ENCODE assay signal across 8 cellular contexts in the genomic region with DNA sequence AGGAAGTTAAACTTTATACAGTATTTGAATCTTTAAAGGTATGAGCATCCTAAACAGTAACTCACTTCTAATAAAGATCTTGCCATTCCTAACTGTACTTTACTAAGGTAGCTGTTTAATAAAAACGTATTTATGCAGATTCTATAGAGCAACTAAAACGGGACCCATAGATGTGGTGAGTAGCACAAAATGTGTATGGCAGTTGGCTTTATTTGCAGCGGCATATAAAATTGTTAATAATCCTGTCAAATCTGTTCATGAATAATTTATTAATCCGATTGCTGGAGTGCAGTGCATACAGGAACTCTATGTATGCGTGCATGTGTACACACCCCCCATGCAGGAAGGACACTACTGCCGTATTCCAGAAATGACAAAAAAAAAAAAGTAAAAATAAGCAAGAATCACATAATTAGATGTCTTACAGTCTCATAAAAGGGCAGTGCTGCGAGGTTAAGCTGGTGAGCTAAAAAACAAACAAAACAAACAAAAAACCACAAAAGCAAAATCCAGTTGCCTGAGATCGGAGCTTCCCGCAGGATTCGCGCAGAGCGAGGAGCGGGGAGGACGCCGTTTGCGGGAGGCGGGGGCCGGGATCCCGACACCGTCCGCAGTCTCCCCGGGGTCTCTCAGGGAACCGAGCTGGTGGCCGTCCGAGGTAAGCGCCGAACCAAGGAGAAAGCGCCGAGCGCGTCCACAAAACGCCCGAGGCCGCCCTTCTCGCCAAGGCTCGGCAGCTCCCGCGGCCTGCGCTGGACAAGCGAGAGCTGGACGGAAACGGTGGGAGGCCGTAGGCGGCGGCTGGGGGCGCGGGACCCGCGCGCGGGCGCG. TPM values are rescaled to one million over a fixed set of nuclear protein-coding genes. Genes with fewer than 3 reads are reported as not detected.
DNase-seq lines count a peak whose midpoint lies in the region; ATAC-seq, FAIRE-seq and TF ChIP-seq lines count a peak whose summit lies in the region.

No MANE protein-coding gene starts in this region.

- DNase-seq in GM12878 (ENCODE audit: low read depth, low spot score) (no peak), left lung (no peak), suprapubic skin (ENCODE audit: low spot score in 2 of 2) (peak in 1 of 2 donors; percentile 81), AML-193 (lab: John Stamatoyannopoulos, UW) (no peak), AG08395 (ENCODE audit: low spot score) (no peak)

- H3K4me1 Mint-ChIP-seq in IgD-negative memory B cell: peaks cover 6 to 28% (median 25%) of the 10 kb centered on the region in 3 donors

- in situ Hi-C loops in GM12878 (cut with MboI): loop anchor here (5.0 kb wide), 2 partner anchors 308 to 788 kb away; partner anchors contain the start of gene SKIDA1

- no peak for TF ChIP-seq RAD21 in GM12878 (IDR thresholded peaks at IDR 0.05; ENCODE audit: insufficient read depth, low read depth, low read length)

- H3K36me3 Mint-ChIP-seq in IgD-negative memory B cell: no peaks in the 10 kb centered on the region

- no peak for TF ChIP-seq EP300 in GM12878 (IDR thresholded peaks at IDR 0.05; ENCODE audit: borderline replicate concordance in 1 of 2, control insufficient read depth in 1 of 2, low read depth in 2 of 2, low read length in 2 of 2)
- no peak for TF ChIP-seq EP300 in suprapubic skin (IDR thresholded peaks at IDR 0.05)

- H3K36me3 ChIP-seq in GM12878 (ENCODE audit: control insufficient read depth in 2 of 2, insufficient read depth in 2 of 2, low read length in 1 of 2) (no peaks in the 10 kb centered on the region; a peak in 1 of 4 replicates), left lung (no peaks in the 10 kb centered on the region), suprapubic skin (no peaks in the 10 kb centered on the region)

- intact Hi-C loops in GM12878 (cut with micrococcal nuclease; ENCODE audit: unreplicated experiment) (loop anchor here (2.0 to 10.0 kb wide), 6 partner anchors 63 to 821 kb away; partner anchors contain the start of gene PIP4K2A), left lung (cut with DNase I) (no loop called here)

- H3K4me2 ChIP-seq in GM12878 (ENCODE audit: control insufficient read depth, insufficient read depth): peak overlapping the region; percentile 84

- SMC1A ChIA-PET in GM12878 (lab: Charles Lee; ENCODE audit: uncharacterized antibody, unreplicated experiment): interaction anchor here (0.6 to 2.7 kb wide), 16 partner anchors 24 to 673 kb away, joined by 3 to 9 read pairs (median 4); partner anchors contain the start of gene DNAJC1

- CTCF ChIA-PET in GM12878 (lab: Yijun Ruan, JAX): interaction anchor here (0.5 to 1.5 kb wide), 7 partner anchors 51 to 403 kb away, joined by 3 to 5 read pairs (median 3); partner anchors contain the start of gene DNAJC1

- ATAC-seq in GM18498 (IDR thresholded peaks at IDR 0.05; ENCODE audit: unreplicated experiment) (peak; percentile 26), GM21576 (IDR thresholded peaks at IDR 0.05; ENCODE audit: unreplicated experiment) (peak; percentile 25), GM12878 (peak; percentile 15), left lung (peak; percentile 7)

- BruUV-seq in GM12878 (replicated peaks; lab: Mats Ljungman, UMichigan): no TSS peak

- FAIRE-seq in GM12878 (lab: Jason Lieb, UNC): peak; percentile 54

- H3K9me3 ChIP-seq in GM12878 (replicated peaks; ENCODE audit: control insufficient read depth, insufficient read depth, low read length) (no peaks in the 10 kb centered on the region), left lung (no peaks in the 10 kb centered on the region), suprapubic skin (no peaks in the 10 kb centered on the region)

- peak overlapping the region; percentile 95 for H3K4me3 ChIP-seq in GM12878
- H3K4me3 ChIP-seq in left lung: peak overlapping the region; percentile 68 to 79
- peak overlapping the region; percentile 84 for H3K4me3 ChIP-seq in suprapubic skin

- H2AFZ ChIP-seq in GM12878 (ENCODE audit: control insufficient read depth, low read depth, low read length): peak overlapping the region; percentile 90

- H3K9ac ChIP-seq in GM12878 (ENCODE audit: control insufficient read depth, insufficient read depth, low read length): peak overlapping the region; percentile 83

- H3K79me2 ChIP-seq in GM12878 (ENCODE audit: control insufficient read depth, insufficient read depth, low read length): peaks cover 15% of the 10 kb centered on the region

- peak overlapping the region; percentile 75 for H3K27ac ChIP-seq in GM12878 (ENCODE audit: control insufficient read depth, insufficient read depth)
- peak overlapping the region; percentile 96 for H3K27ac ChIP-seq in left lung
- peak overlapping the region; percentile 92 for H3K27ac ChIP-seq in suprapubic skin

- no peak for TF ChIP-seq POLR2A in GM12878 (IDR thresholded peaks at IDR 0.05; ENCODE audit: low read depth, low read length)
- TF ChIP-seq POLR2A in suprapubic skin (IDR thresholded peaks at IDR 0.05): no peak

- no peaks in the 10 kb centered on the region for H3K9me3 Mint-ChIP-seq in IgD-negative memory B cell

- RAD21 ChIA-PET in GM12878 (lab: Charles Lee; ENCODE audit: unreplicated experiment): interaction anchor here (0.6 to 2.7 kb wide), 8 partner anchors 9 to 362 kb away, joined by 3 to 16 read pairs (median 6); no protein-coding TSS in a partner anchor

- H4K20me1 ChIP-seq in GM12878 (ENCODE audit: control insufficient read depth, insufficient read depth): no peaks in the 10 kb centered on the region

- H3K27me3 ChIP-seq in GM12878 (replicated peaks in 1 of 2; ENCODE audit: control insufficient read depth in 2 of 2, insufficient read depth in 2 of 2, low read length in 1 of 2): no peaks in the 10 kb centered on the region
- no peaks in the 10 kb centered on the region for H3K27me3 ChIP-seq in left lung
- H3K27me3 ChIP-seq in suprapubic skin: no peaks in the 10 kb centered on the region

- peak overlapping the region; percentile 89 to 99 (median 96) for H3K4me3 Mint-ChIP-seq in IgD-negative memory B cell

- H3K27ac Mint-ChIP-seq in IgD-negative memory B cell: peak overlapping the region; percentile 94 to 98 (median 95)

- POLR2A ChIA-PET in GM12878 (lab: Charles Lee): interaction anchor here (0.7 to 2.7 kb wide), 8 partner anchors 9 to 783 kb away, joined by 3 to 15 read pairs (median 6); partner anchors contain the start of gene DNAJC1

- WGBS in GM12878 (ENCODE audit: insufficient coverage, insufficient replicate concordance, low lambda C conversion rate, missing lambda C conversion rate): 2% methylated on average over 40 of the region's 53 CpGs
- WGBS in suprapubic skin: 1% methylated on average over 26 of the region's 53 CpGs

- no peak for TF ChIP-seq CTCF in GM12878 (IDR thresholded peaks at IDR 0.05 in 2 of 3, conservative IDR thresholded peaks at IDR 0.05 in 1 of 3; ENCODE audit: control insufficient read depth in 2 of 3, extremely low read depth in 1 of 3, insufficient read depth in 1 of 3, low read depth in 3 of 3, low read length in 3 of 3)
- no peak for TF ChIP-seq CTCF in left lung (IDR thresholded peaks at IDR 0.05)
- TF ChIP-seq CTCF in suprapubic skin (IDR thresholded peaks at IDR 0.05): no peak

- no peaks in the 10 kb centered on the region for H3K27me3 Mint-ChIP-seq in IgD-negative memory B cell

- peaks cover 18% of the 10 kb centered on the region for H3K4me1 ChIP-seq in GM12878 (ENCODE audit: control insufficient read depth, insufficient read depth, low read length)
- H3K4me1 ChIP-seq in left lung: peaks cover 12 to 38% of the 10 kb centered on the region in 2 donors
- H3K4me1 ChIP-seq in suprapubic skin: peaks cover 34% of the 10 kb centered on the region

RNA-seq across cellular contexts. Expression of gene COMMD3, which starts 0.5 kb away (rescaled TPM):
- polyA plus RNA-seq in IgD-negative memory B cell (85.0 TPM), GM12878 (2011; rRNA removed) (101 and 151 TPM in 2 replicates), GM12878 (2014; fragmentation: Illumina TruSeq; extraction: Trizol) (68.1 and 74.9 TPM in 2 replicates), GM12878 (2014; fragmentation: Nextera tagmentation; extraction: Ambion mirVana) (100 to 1,000 TPM; 238 to 248 TPM), GM12878 (2014; rRNA removed) (60.9 and 64.7 TPM in 2 replicates), GM12878 (2016; fragmentation: Nextera tagmentation; extraction: Ambion mirVana) (100 to 1,000 TPM; 171 to 205 TPM)
- 52.1 and 56.3 TPM in 2 replicates for total RNA-seq in GM12878 (2013; cell fraction: nucleolus; rRNA removed)
- total RNA-seq in GM12878 (2014; rRNA removed) (65.3 and 70.9 TPM in 2 replicates), GM12878 (2014; rRNA removed; fragmentation: Illumina TruSeq; extraction: Trizol) (64.5 and 72.3 TPM in 2 replicates), GM12878 (2021) (68.0 and 74.3 TPM in 2 replicates), left lung (10 to 100 TPM; 54.3 to 55.0 TPM), suprapubic skin (10 to 100 TPM; 32.9 to 46.7 (median 37.1) TPM)
- 65.1 TPM for polyA plus RNA-seq in GM12878 (2011; ENCODE audit: low read depth)
- polyA plus RNA-seq in GM12878 (2011; cell fraction: cytosol; rRNA removed): 33.9 and 35.7 TPM in 2 replicates
- polyA plus RNA-seq in GM12878 (2011; cell fraction: nucleus; rRNA removed): 63.7 and 81.5 TPM in 2 replicates
- polyA plus RNA-seq in GM12878 (2012): 65.2 and 75.4 TPM in 2 replicates
- 16.1 and 21.0 TPM in 2 replicates for polyA minus RNA-seq in GM12878 (2011; rRNA and poly(A)+ RNA removed)
- 2.5 and 4.7 TPM in 2 replicates for polyA minus RNA-seq in GM12878 (2011; cell fraction: cytosol; rRNA and poly(A)+ RNA removed)
- polyA minus RNA-seq in GM12878 (2011; cell fraction: nucleus; rRNA and poly(A)+ RNA removed): 21.8 and 26.3 TPM in 2 replicates

RNA-seq across cellular contexts. Expression of gene BMI1, which starts 5.2 kb away (rescaled TPM):
- polyA plus RNA-seq in IgD-negative memory B cell (37.9 TPM), GM12878 (2011; rRNA removed) (49.7 and 70.6 TPM in 2 replicates), GM12878 (2014; fragmentation: Illumina TruSeq; extraction: Trizol) (32.1 and 39.0 TPM in 2 replicates), GM12878 (2014; fragmentation: Nextera tagmentation; extraction: Ambion mirVana) (10 to 100 TPM in 1 of 2 experiments, 1 to 10 TPM in 1; 8.0 to 12.4 TPM), GM12878 (2014; rRNA removed) (24.2 and 24.6 TPM in 2 replicates), GM12878 (2016; fragmentation: Nextera tagmentation; extraction: Ambion mirVana) (10 to 100 TPM; 17.4 to 19.5 TPM)
- 43.7 and 47.2 TPM in 2 replicates for total RNA-seq in GM12878 (2013; cell fraction: nucleolus; rRNA removed)
- total RNA-seq in GM12878 (2014; rRNA removed) (27.5 and 34.6 TPM in 2 replicates), GM12878 (2014; rRNA removed; fragmentation: Illumina TruSeq; extraction: Trizol) (31.5 and 32.4 TPM in 2 replicates), GM12878 (2021) (29.1 and 29.4 TPM in 2 replicates), left lung (10 to 100 TPM; 42.3 to 47.5 TPM), suprapubic skin (10 to 100 TPM; 24.4 to 55.3 (median 38.5) TPM)
- polyA plus RNA-seq in GM12878 (2011; ENCODE audit: low read depth): 10.5 TPM
- polyA plus RNA-seq in GM12878 (2011; cell fraction: cytosol; rRNA removed): 20.6 and 22.9 TPM in 2 replicates
- polyA plus RNA-seq in GM12878 (2011; cell fraction: nucleus; rRNA removed): 77.8 and 78.2 TPM in 2 replicates
- 25.9 and 26.9 TPM in 2 replicates for polyA plus RNA-seq in GM12878 (2012)
- 47.5 and 83.2 TPM in 2 replicates for polyA minus RNA-seq in GM12878 (2011; rRNA and poly(A)+ RNA removed)
- polyA minus RNA-seq in GM12878 (2011; cell fraction: cytosol; rRNA and poly(A)+ RNA removed): 16.7 and 33.9 TPM in 2 replicates
- 18.1 and 22.3 TPM in 2 replicates for polyA minus RNA-seq in GM12878 (2011; cell fraction: nucleus; rRNA and poly(A)+ RNA removed)

RNA-seq across cellular contexts. Expression of gene SPAG6, which starts 29.6 kb away (rescaled TPM):
- polyA plus RNA-seq in IgD-negative memory B cell (not detected), GM12878 (2011; rRNA removed) (0.34 and 0.71 TPM in 2 replicates), GM12878 (2014; fragmentation: Illumina TruSeq; extraction: Trizol) (0.53 and 0.95 TPM in 2 replicates), GM12878 (2014; fragmentation: Nextera tagmentation; extraction: Ambion mirVana) (under 1 TPM; 0.13 to 0.26 TPM), GM12878 (2014; rRNA removed) (0.65 and 0.99 TPM in 2 replicates), GM12878 (2016; fragmentation: Nextera tagmentation; extraction: Ambion mirVana) (under 1 TPM in 1 of 2 experiments, not detected in 1; 0.43 TPM)
- 0.21 and 0.49 TPM in 2 replicates for total RNA-seq in GM12878 (2013; cell fraction: nucleolus; rRNA removed)
- total RNA-seq in GM12878 (2014; rRNA removed) (0.27 and 0.51 TPM in 2 replicates), GM12878 (2014; rRNA removed; fragmentation: Illumina TruSeq; extraction: Trizol) (0.40 and 0.60 TPM in 2 replicates), GM12878 (2021) (0.21 and 0.36 TPM in 2 replicates), left lung (1 to 10 TPM in 1 of 2 donors, not detected in 1; 6.4 TPM), suprapubic skin (1 to 10 TPM in 1 of 4 donors, under 1 TPM in 2, not detected in 1; 0.34 to 1.1 (median 0.72) TPM)
- polyA plus RNA-seq in GM12878 (2011; ENCODE audit: low read depth): 0.10 TPM
- polyA plus RNA-seq in GM12878 (2011; cell fraction: cytosol; rRNA removed): 0.16 and 0.25 TPM in 2 replicates
- 0.30 and 0.38 TPM in 2 replicates for polyA plus RNA-seq in GM12878 (2011; cell fraction: nucleus; rRNA removed)
- polyA plus RNA-seq in GM12878 (2012): 0.21 and 0.24 TPM in 2 replicates
- polyA minus RNA-seq in GM12878 (2011; rRNA and poly(A)+ RNA removed): 0.21 and 0.22 TPM in 2 replicates
- polyA minus RNA-seq in GM12878 (2011; cell fraction: cytosol; rRNA and poly(A)+ RNA removed): not detected in 2 replicates
- polyA minus RNA-seq in GM12878 (2011; cell fraction: nucleus; rRNA and poly(A)+ RNA removed): 0.36 TPM in 1 of 2 replicates, not detected in the other
